8 cellular contexts compared by ENCODE assay signal in the genomic region with DNA sequence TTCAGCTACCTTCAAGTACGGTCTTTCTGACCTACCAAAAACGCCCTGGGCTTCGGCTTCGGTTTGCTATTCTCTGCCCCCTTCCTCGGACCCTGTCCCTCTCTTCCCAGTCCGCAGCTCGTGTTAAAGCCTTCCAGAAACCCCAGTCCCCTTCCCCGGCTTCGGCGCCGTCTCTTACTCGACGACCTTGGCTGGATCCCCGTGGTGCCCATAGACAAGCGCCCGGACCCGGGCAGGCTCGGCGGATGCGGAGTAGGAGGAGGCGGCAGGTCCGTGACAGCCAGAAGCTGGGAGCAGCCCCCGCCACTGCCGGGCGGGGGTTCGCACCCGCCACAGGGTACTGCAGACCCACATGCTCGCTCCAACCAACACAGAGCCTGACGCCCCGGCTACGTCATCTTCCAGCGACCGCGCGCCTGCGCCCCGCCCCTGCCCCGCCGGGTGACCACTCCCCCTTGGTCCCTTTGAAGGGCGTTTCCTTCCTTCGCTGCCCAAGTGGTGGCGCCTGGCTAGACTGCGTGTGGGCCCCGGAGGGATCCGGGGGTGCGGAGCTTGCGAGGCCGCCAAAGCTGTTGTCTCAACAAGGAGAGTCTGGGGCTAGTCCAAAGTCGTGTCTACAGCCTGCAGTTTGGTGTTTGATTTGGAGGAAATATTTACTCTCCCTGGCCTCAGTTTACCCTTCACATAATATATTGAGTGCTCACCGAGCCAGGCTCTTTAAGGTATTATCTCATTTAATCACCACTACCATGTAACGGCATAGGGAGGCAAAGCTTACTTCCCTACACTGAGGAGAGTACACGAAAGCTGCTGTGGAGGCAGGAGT. TPM values are rescaled to one million over a fixed set of nuclear protein-coding genes. Genes with fewer than 3 reads are reported as not detected.
DNase-seq lines count a peak whose midpoint lies in the region; ATAC-seq and TF ChIP-seq lines count a peak whose summit lies in the region.

A gene with protein sequence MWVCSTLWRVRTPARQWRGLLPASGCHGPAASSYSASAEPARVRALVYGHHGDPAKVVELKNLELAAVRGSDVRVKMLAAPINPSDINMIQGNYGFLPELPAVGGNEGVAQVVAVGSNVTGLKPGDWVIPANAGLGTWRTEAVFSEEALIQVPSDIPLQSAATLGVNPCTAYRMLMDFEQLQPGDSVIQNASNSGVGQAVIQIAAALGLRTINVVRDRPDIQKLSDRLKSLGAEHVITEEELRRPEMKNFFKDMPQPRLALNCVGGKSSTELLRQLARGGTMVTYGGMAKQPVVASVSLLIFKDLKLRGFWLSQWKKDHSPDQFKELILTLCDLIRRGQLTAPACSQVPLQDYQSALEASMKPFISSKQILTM (minus strand): TSS at position 382 of the 826 bp plus-strand sequence. CDS start 28 bp downstream, at position 354.

- H3K4me3 ChIP-seq in right cardiac atrium (ENCODE audit: low read length) (peak within 1 kb of the TSS; percentile 89), rectal smooth muscle tissue (ENCODE audit: low read length) (peak within 1 kb of the TSS; percentile 96), vagina (peak within 1 kb of the TSS; percentile 44 to 93)

- H3K9me3 ChIP-seq in right cardiac atrium (ENCODE audit: control insufficient read depth, low read length): no peaks in the 10 kb centered on the region
- no peaks in the 10 kb centered on the region for H3K9me3 ChIP-seq in vagina

- TF ChIP-seq CTCF in GM13977 (IDR thresholded peaks at IDR 0.05; ENCODE audit: extremely low read depth, insufficient read depth, missing control alignments) (peak; percentile 38), vagina (IDR thresholded peaks at IDR 0.05) (peak in 1 of 3 experiments; percentile 25)

- peak; percentile 85 for ATAC-seq in HG02840 (IDR thresholded peaks at IDR 0.05; ENCODE audit: low FRiP score, unreplicated experiment)
- peak; percentile 98 for ATAC-seq in right cardiac atrium

- TF ChIP-seq POLR2A in vagina (IDR thresholded peaks at IDR 0.05): no peak

- H3K4me1 ChIP-seq in right cardiac atrium (ENCODE audit: control insufficient read depth, insufficient read depth, low read length) (peaks cover 3% of the 10 kb centered on the region), rectal smooth muscle tissue (ENCODE audit: control insufficient read depth, insufficient read depth, low read length) (peaks cover 13% of the 10 kb centered on the region), vagina (peaks cover 10% of the 10 kb centered on the region)

- intact Hi-C loops in T-helper 2 cell treated with Interferon-gamma antibody and Interleukin-4, amounts not matched to agents 100 ng/mL and 5 ng/mL, for 36 hours (cut with micrococcal nuclease): loop anchor here (2.0 kb wide), 2 partner anchors 48 to 1488 kb away; no protein-coding TSS in a partner anchor
- intact Hi-C loops in right cardiac atrium (cut with DNase I): loop anchor here in 3 of 4 donors (10.0 kb wide), 4 partner anchors 854 to 1484 kb away; no protein-coding TSS in a partner anchor
- intact Hi-C loops in vagina (cut with DNase I): no loop called here

- peak within 1 kb of the TSS; percentile 85 for H3K9ac ChIP-seq in rectal smooth muscle tissue (ENCODE audit: low read length)

- DNase-seq in GM13977 (ENCODE audit: low spot score) (peak; percentile 97), NCI-H146 (lab: John Stamatoyannopoulos, UW) (peak; percentile 80), anterior cingulate cortex (lab: John Stamatoyannopoulos, UW) (peak; percentile 64 to 97 (median 90)), right cardiac atrium (peak; percentile 94 to 98 (median 97)), vagina (ENCODE audit: extremely low spot score in 2 of 2) (peak in 1 of 2 donors; percentile 95)

- H3K27me3 ChIP-seq in right cardiac atrium (ENCODE audit: control insufficient read depth, insufficient read depth) (no peaks in the 10 kb centered on the region), rectal smooth muscle tissue (ENCODE audit: control insufficient read depth, insufficient read depth, low read length) (no peaks in the 10 kb centered on the region), vagina (no peaks in the 10 kb centered on the region)

- in situ Hi-C loops in GM13977 (cut with MboI; ENCODE audit: low pct_unique_long_range_greater_than_20kb, low sequenced_read_pairs, unreplicated experiment): no loop called here

- WGBS in right cardiac atrium: 2% methylated on average over 52 of the region's 52 CpGs

- H3K36me3 ChIP-seq in rectal smooth muscle tissue (ENCODE audit: control insufficient read depth, insufficient read depth, low read length) (no peaks in the 10 kb centered on the region), vagina (no peaks in the 10 kb centered on the region)

- H3K27ac ChIP-seq in right cardiac atrium (ENCODE audit: low read length): peak within 1 kb of the TSS; percentile 79
- peak within 1 kb of the TSS; percentile 57 for H3K27ac ChIP-seq in rectal smooth muscle tissue (ENCODE audit: low read depth, low read length)
- H3K27ac ChIP-seq in vagina: peak within 1 kb of the TSS; percentile 74

RNA-seq across cellular contexts. Expression of the gene that starts here (rescaled TPM):
- 20.2 and 24.7 TPM in 2 replicates for total RNA-seq in T-helper 2 cell treated with Interferon-gamma antibody and Interleukin-4, amounts not matched to agents 100 ng/mL and 5 ng/mL, for 36 hours
- total RNA-seq in right cardiac atrium: 10 to 100 TPM; 21.0 to 33.7 (median 24.7) TPM
- 36.0 TPM for polyA plus RNA-seq in right cardiac atrium
- 16.9 TPM for total RNA-seq in vagina
